24 cellular contexts compared by ENCODE assay signal in the genomic region with DNA sequence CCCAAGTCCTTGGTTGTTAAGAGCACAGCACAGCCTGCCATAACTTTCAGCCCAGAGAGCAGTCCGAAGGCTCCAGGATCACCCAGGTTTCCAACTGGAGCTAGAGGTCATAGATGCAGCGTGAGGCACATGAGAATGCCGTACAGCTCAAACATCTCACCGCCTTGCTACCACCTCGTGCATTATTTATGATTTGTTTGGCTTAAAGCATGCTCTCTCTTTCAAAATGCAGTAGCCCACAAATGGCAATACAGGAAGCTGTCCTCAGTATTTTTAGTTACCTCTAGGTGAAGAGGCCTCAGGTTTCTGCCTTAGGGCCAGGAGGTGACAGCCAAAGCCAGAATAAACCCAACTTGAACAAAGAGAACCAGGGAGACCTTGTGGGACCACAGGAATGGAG. TPM values are rescaled to one million over a fixed set of nuclear protein-coding genes. Genes with fewer than 3 reads are reported as not detected.
"Had no signal": no experiment of that assay in that cellular context is flagged by ENCODE, and none has a peak within 500 bp of the region (broad histone marks: within the 10 kb centered on the region; RNA-seq: fewer than 3 reads in every experiment).

No MANE protein-coding gene starts in this region.

- H3K9ac ChIP-seq: parathyroid adenoma had no signal

- H2AFZ ChIP-seq: parathyroid adenoma had no signal

- H3K27me3 ChIP-seq: right atrium auricular region, right lobe of liver, tibial nerve, uterus had no signal

- H3K36me3 ChIP-seq: left lung, lower lobe of right lung, neutrophil, right atrium auricular region, right lobe of liver, tibial nerve, uterus had no signal

- H3K4me1 ChIP-seq: left lung, lower lobe of right lung, parathyroid adenoma, right atrium auricular region, right lobe of liver, tibial nerve, uterus had no signal

- H3K27ac ChIP-seq: left lung, lower lobe of right lung, neutrophil, parathyroid adenoma, right atrium auricular region, right lobe of liver, skin epidermis, tibial nerve, uterus had no signal

- H3K79me2 ChIP-seq: parathyroid adenoma had no signal

- H3K4me3 ChIP-seq: left lung, lower lobe of right lung, right atrium auricular region, right lobe of liver, skin epidermis, tibial nerve, uterus had no signal

- H3K9me3 ChIP-seq: left lung, lower lobe of right lung, neutrophil, right atrium auricular region, right lobe of liver, tibial nerve, uterus had no signal

- DNase-seq: hypothalamus; immature natural killer cell; kidney; left colon; left lung; lower lobe of right lung; mammary epithelial cell; mesenchymal stem cell; naive thymus-derived CD8-positive, alpha-beta T cell; occipital lobe; right lobe of liver; stimulated activated CD4-positive, alpha-beta T cell treated with anti-CD3 and anti-CD28 coated beads, Interleukin-12 subunit alpha, Interleukin-12 subunit beta, amount 100 ng/mL, for 4 hours; stimulated activated CD4-positive, alpha-beta T cell treated with anti-CD3 and anti-CD28 coated beads, Interleukin-15, amount 100 ng/mL, for 24 hours; stimulated activated CD4-positive, alpha-beta T cell treated with anti-CD3 and anti-CD28 coated beads, Interleukin-2, amount 100 ng/mL, for 24 hours; stimulated activated CD4-positive, alpha-beta T cell treated with anti-CD3 and anti-CD28 coated beads, Interleukin-4, amount 100 ng/mL, for 1 hour; stimulated activated naive CD4-positive, alpha-beta T cell; substantia nigra; uterus had no signal

RNA-seq across cellular contexts. Expression of gene SCN3B, which starts 14.4 kb away (rescaled TPM):
- total RNA-seq: naive thymus-derived CD8-positive, alpha-beta T cell; osteocyte had no signal
